In genomic region chr3:174431717-174432116, GRCh38 we compare ENCODE assay signal across 21 cellular contexts.
DNase-seq lines count a peak whose midpoint lies in the region; ATAC-seq and TF ChIP-seq lines count a peak whose summit lies in the region.
"Had no signal": no experiment of that assay in that cellular context is flagged by ENCODE, and none has a peak within 500 bp of the region (broad histone marks: within the 10 kb centered on the region; RNA-seq: fewer than 3 reads in every experiment).

No MANE protein-coding gene starts in this region.

- H4K5ac ChIP-seq in IMR-90 (ENCODE audit: low read depth, low read length): no peak overlapping the region

- H3K9me3 ChIP-seq in IMR-90 (ENCODE audit: control insufficient read depth, insufficient read depth, low read length): peaks cover 3% of the 10 kb centered on the region; the same call in 1 of the 2 replicates
- H3K9me3 ChIP-seq in endodermal cell (ENCODE audit: control insufficient read depth, low read length): no peaks in the 10 kb centered on the region
- H3K9me3 ChIP-seq: upper lobe of left lung had no signal

- H3K14ac ChIP-seq in IMR-90 (replicated peaks; ENCODE audit: low read depth, low read length): no peak overlapping the region

- no peak overlapping the region for H4K91ac ChIP-seq in IMR-90 (ENCODE audit: insufficient read depth, low read depth, low read length)

- DNase-seq in IMR-90 (peak; percentile 52), amniotic epithelial cell (ENCODE audit: low read depth) (peak; percentile 36), fibroblast of peridontal ligament (ENCODE audit: extremely low read depth) (peak; percentile 21), skeletal muscle cell (ENCODE audit: low read depth) (peak; percentile 16), NAMALWA (ENCODE audit: low spot score) (no peak), DMS153 treated with DMSO at 0.1 percent for 48 hours (lab: John Stamatoyannopoulos, UW; ENCODE audit: unreplicated experiment) (no peak), endodermal cell (no peak)
- DNase-seq: activated CD4-positive, alpha-beta T cell treated with anti-CD3 and anti-CD28 coated beads, Interleukin-2, amount 50 U/mL, for 48 hours; activated effector memory CD4-positive, alpha-beta T cell treated with Interleukin-2 at 50 U/mL for 16 hours; DMS79 treated with DMSO at 0.1 percent for 48 hours; naive B cell; NCI-H187 treated with DMSO at 0.1 percent for 48 hours; NCI-H2227 treated with DMSO at 0.1 percent for 48 hours; occipital lobe; stimulated activated CD4-positive, alpha-beta T cell treated with anti-CD3 and anti-CD28 coated beads, Interleukin-12 subunit alpha, Interleukin-12 subunit beta, amount 100 ng/mL, for 4 hours; upper lobe of left lung had no signal

- no peaks in the 10 kb centered on the region for H3K36me3 ChIP-seq in IMR-90 (ENCODE audit: control insufficient read depth, insufficient read depth, low read length)
- H3K36me3 ChIP-seq in endodermal cell (ENCODE audit: control insufficient read depth, insufficient read depth, low read length): no peaks in the 10 kb centered on the region
- H3K36me3 ChIP-seq: upper lobe of left lung had no signal

- no peak overlapping the region for H3K4ac ChIP-seq in IMR-90 (ENCODE audit: low read depth, low read length)

- no peak overlapping the region for H2BK5ac ChIP-seq in IMR-90 (ENCODE audit: low read depth, low read length, poor library complexity, severe bottlenecking)

- peaks cover 35% of the 10 kb centered on the region for H3K27me3 Mint-ChIP-seq in endodermal cell (ENCODE audit: insufficient read depth)
- H3K27me3 Mint-ChIP-seq: IgD-negative memory B cell, naive B cell had no signal

- no peak overlapping the region for H3K4me3 Mint-ChIP-seq in endodermal cell
- H3K4me3 Mint-ChIP-seq: IgD-negative memory B cell; naive B cell; T-helper 1 cell treated with Interleukin-12 subunit alpha and Interleukin-12 subunit beta and Interleukin-4 antibody, amounts not matched to agents 30 μg/mL and 1 μg/mL, for 36 hours; WTC11 had no signal

- no peak overlapping the region for H3K23ac ChIP-seq in IMR-90 (ENCODE audit: low read depth, low read length)

- no peak overlapping the region for H3K4me3 ChIP-seq in IMR-90 (ENCODE audit: insufficient read depth, low read depth, low read length)
- no peak overlapping the region for H3K4me3 ChIP-seq in skeletal muscle cell (ENCODE audit: low read depth, low read length)
- H3K4me3 ChIP-seq in endodermal cell (ENCODE audit: low read length): no peak overlapping the region
- H3K4me3 ChIP-seq: hepatocyte, upper lobe of left lung had no signal

- WGBS in IMR-90 (ENCODE audit: extremely low coverage in 2 of 2, insufficient read length in 1 of 2), 2 experiments: no CpG with 5 or more reads among the region's 2 CpGs
- 97 to 100% methylated on average over 2 of the region's 2 CpGs for WGBS in endodermal cell (ENCODE audit: insufficient coverage in 1 of 2, insufficient read length in 1 of 2), 2 experiments

- no peak overlapping the region for H2AFZ ChIP-seq in IMR-90 (replicated peaks; ENCODE audit: low read length, poor library complexity)
- H2AFZ ChIP-seq: hepatocyte had no signal

- no peaks in the 10 kb centered on the region for H3K4me1 Mint-ChIP-seq in endodermal cell
- H3K4me1 Mint-ChIP-seq: IgD-negative memory B cell, naive B cell, WTC11 had no signal

- no peak overlapping the region for H2AK9ac ChIP-seq in IMR-90 (replicated peaks; ENCODE audit: low read depth, low read length, poor library complexity)

- peak overlapping the region; percentile 53; the same call in 1 of the 2 replicates for H2BK20ac ChIP-seq in IMR-90 (ENCODE audit: low read depth, low read length)

- no peak overlapping the region for H3K27ac ChIP-seq in IMR-90 (ENCODE audit: insufficient read depth, low read length)
- H3K27ac ChIP-seq in endodermal cell (ENCODE audit: low read depth, low read length): no peak overlapping the region
- H3K27ac ChIP-seq: hepatocyte, upper lobe of left lung had no signal

- no peaks in the 10 kb centered on the region for H3K9me3 Mint-ChIP-seq in endodermal cell
- H3K9me3 Mint-ChIP-seq: T-helper 1 cell treated with Interleukin-12 subunit alpha and Interleukin-12 subunit beta and Interleukin-4 antibody, amounts not matched to agents 30 μg/mL and 1 μg/mL, for 36 hours had no signal

- no peaks in the 10 kb centered on the region for H4K20me1 ChIP-seq in IMR-90 (ENCODE audit: insufficient read depth, low read length)

- H3K4me1 ChIP-seq in IMR-90 (ENCODE audit: control insufficient read depth, insufficient read depth, low read length): no peaks in the 10 kb centered on the region
- no peaks in the 10 kb centered on the region for H3K4me1 ChIP-seq in endodermal cell (ENCODE audit: control insufficient read depth, insufficient read depth, low read length)
- H3K4me1 ChIP-seq: upper lobe of left lung had no signal

- no peak overlapping the region for H3K18ac ChIP-seq in IMR-90 (ENCODE audit: low read depth, low read length)

- no peak overlapping the region for H2BK15ac ChIP-seq in IMR-90 (ENCODE audit: low read depth, low read length)

- H3K27ac Mint-ChIP-seq in endodermal cell: no peak overlapping the region
- H3K27ac Mint-ChIP-seq: IgD-negative memory B cell; naive B cell; T-helper 1 cell treated with Interleukin-12 subunit alpha and Interleukin-12 subunit beta and Interleukin-4 antibody, amounts not matched to agents 30 μg/mL and 1 μg/mL, for 36 hours; WTC11 had no signal

- CTCF ChIA-PET in IMR-90 (lab: Yijun Ruan, JAX): no interaction called here

- intact Hi-C loops in IMR-90 (cut with micrococcal nuclease): no loop called here

- no peak for TF ChIP-seq POLR2A in IMR-90 (IDR thresholded peaks at IDR 0.05; ENCODE audit: low read depth, low read length)

- POLR2A ChIA-PET in IMR-90 (lab: Charles Lee; ENCODE audit: unreplicated experiment): no interaction called here

- no peak overlapping the region for H4K8ac ChIP-seq in IMR-90 (ENCODE audit: low read depth in 2 of 2, low read length in 2 of 2)

- dilution Hi-C loops in IMR-90 (cut with HindIII; ENCODE audit: low sequenced_read_pairs, unreplicated experiment): no loop called here

- TF ChIP-seq RAD21 in IMR-90 (IDR thresholded peaks at IDR 0.05; ENCODE audit: low read length): no peak

- H2BK120ac ChIP-seq in IMR-90 (ENCODE audit: low read depth, low read length): no peak overlapping the region

- ATAC-seq in IMR-90 (ENCODE audit: low read depth) (no peak), GM21423 (IDR thresholded peaks at IDR 0.05; ENCODE audit: unreplicated experiment) (no peak)
- ATAC-seq: WTC11 had no signal

- H3K27me3 ChIP-seq in IMR-90 (ENCODE audit: control insufficient read depth, insufficient read depth, low read length) (no peaks in the 10 kb centered on the region), endodermal cell (ENCODE audit: control insufficient read depth, insufficient read depth, low read length, poor library complexity, severe bottlenecking) (peaks cover 18% of the 10 kb centered on the region)
- H3K27me3 ChIP-seq: hepatocyte, upper lobe of left lung had no signal

- H3K79me1 ChIP-seq in IMR-90 (ENCODE audit: low read depth in 1 of 2, low read length in 2 of 2): no peaks in the 10 kb centered on the region

- no peak overlapping the region for H3K9ac ChIP-seq in IMR-90 (ENCODE audit: low read depth, low read length)
- no peak overlapping the region for H3K9ac ChIP-seq in endodermal cell (ENCODE audit: extremely low read depth, low read length, poor library complexity, severe bottlenecking)

- in situ Hi-C loops in IMR-90 (cut with MboI; ENCODE audit: low sequenced_read_pairs): no loop called here

- BruUV-seq in IMR-90 (replicated peaks; lab: Mats Ljungman, UMichigan): no TSS peak

- no peak for TF ChIP-seq CTCF in IMR-90 (conservative IDR thresholded peaks at IDR 0.05; ENCODE audit: low read depth, low read length)
- no peak for TF ChIP-seq CTCF in endodermal cell (conservative IDR thresholded peaks at IDR 0.05)

- H3K9me1 ChIP-seq in IMR-90 (ENCODE audit: insufficient read depth, low read length): no peaks in the 10 kb centered on the region

- no peak overlapping the region for H3K4me2 ChIP-seq in IMR-90 (ENCODE audit: low read depth, low read length)
- H3K4me2 ChIP-seq: hepatocyte had no signal

- no peak overlapping the region for H2AK5ac ChIP-seq in IMR-90 (ENCODE audit: low read depth, low read length)

- no peak overlapping the region for H3K56ac ChIP-seq in IMR-90 (ENCODE audit: extremely low read depth, insufficient read depth, low read length)

- H3K36me3 Mint-ChIP-seq in endodermal cell (ENCODE audit: low read depth): no peaks in the 10 kb centered on the region
- H3K36me3 Mint-ChIP-seq: IgD-negative memory B cell, naive B cell, WTC11 had no signal

TF ChIP-seq in IMR-90, 13 proteins besides CTCF, POLR2A, EP300 and RAD21:
- TF ChIP-seq MXI1 (IDR thresholded peaks at IDR 0.05; ENCODE audit: borderline replicate concordance, low read depth, low read length) (no peak), CEBPB (IDR thresholded peaks at IDR 0.05; ENCODE audit: low read depth, low read length) (no peak), MAFK (IDR thresholded peaks at IDR 0.05; ENCODE audit: low read depth, low read length) (no peak), RFX5 (IDR thresholded peaks at IDR 0.05; ENCODE audit: low read depth, low read length) (no peak)

Comparison
In these comparisons a context has a peak if more than half of its experiments do, and no peak if none do; other contexts are left out.
1. DNase-seq: peak in IMR-90 (single experiment), amniotic epithelial cell (single experiment), fibroblast of peridontal ligament (single experiment) and skeletal muscle cell (single experiment); none in NAMALWA (single experiment), DMS153 treated with DMSO at 0.1 percent for 48 hours (single experiment) and endodermal cell (single experiment).